17 cellular contexts compared by ENCODE assay signal in the genomic region with DNA sequence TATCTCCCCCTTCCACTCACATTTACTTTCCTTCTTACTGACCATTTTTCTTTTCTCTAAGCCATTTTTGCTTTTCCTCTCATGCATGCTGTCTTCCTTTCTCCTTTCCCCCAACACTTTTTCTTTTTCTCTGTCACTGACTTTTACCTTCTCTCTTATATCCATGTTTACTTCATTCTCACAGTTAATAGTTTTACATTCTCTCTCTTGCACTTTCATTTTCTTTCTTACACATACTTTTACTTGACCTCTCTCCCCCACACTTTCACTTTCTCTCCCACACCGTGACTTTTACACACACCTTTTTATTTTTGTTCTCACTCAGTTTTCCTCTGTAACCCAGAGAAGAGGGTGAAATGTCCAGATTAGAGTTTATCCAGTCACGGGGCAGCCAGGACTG.
DNase-seq lines count a peak whose midpoint lies in the region; ATAC-seq and TF ChIP-seq lines count a peak whose summit lies in the region.
"Had no signal": no experiment of that assay in that cellular context is flagged by ENCODE, and none has a peak within 500 bp of the region (broad histone marks: within the 10 kb centered on the region; RNA-seq: fewer than 3 reads in every experiment).

No MANE protein-coding gene starts in this region.

- TF ChIP-seq CTCF in GM10266 (IDR thresholded peaks at IDR 0.05; ENCODE audit: control insufficient read depth, insufficient read depth, low read depth, missing control alignments) (no peak), activated B cell treated with CpG ODN at 0.5 μM for 24 hours (IDR thresholded peaks at IDR 0.05) (no peak), lower lobe of right lung (IDR thresholded peaks at IDR 0.05) (no peak)

- peaks cover 0 to 5% (median 0%) of the 10 kb centered on the region in 10 experiments; a peak in 1 of 20 replicates for H3K4me1 ChIP-seq in BLaER1 treated with 17β-estradiol and CSF1 and Interleukin-3, amounts not matched to agents 10 nM and 100 nM
- H3K4me1 ChIP-seq in lower lobe of right lung, result no peaks in the 10 kb centered on the region
- H3K4me1 ChIP-seq: BLaER1 had no signal

- no peak overlapping the region for H3K4me3 ChIP-seq in BLaER1 treated with 17β-estradiol and CSF1 and Interleukin-3, amounts not matched to agents 10 nM and 100 nM
- H3K4me3 ChIP-seq in lower lobe of right lung, result no peak overlapping the region
- H3K4me3 ChIP-seq: BLaER1 had no signal

- H3K27me3 Mint-ChIP-seq in activated B cell treated with CpG ODN at 0.5 μM for 24 hours, result no peaks in the 10 kb centered on the region

- no peak overlapping the region for H3K27ac ChIP-seq in BLaER1 treated with 17β-estradiol and CSF1 and Interleukin-3, amounts not matched to agents 10 nM and 100 nM
- H3K27ac ChIP-seq in lower lobe of right lung, result no peak overlapping the region
- H3K27ac ChIP-seq: BLaER1, HL-60 had no signal

- peaks cover 6% of the 10 kb centered on the region for H3K4me1 Mint-ChIP-seq in activated B cell treated with CpG ODN at 0.5 μM for 24 hours

- CTCF ChIA-PET in activated B cell treated with CpG ODN at 0.5 μM for 24 hours (lab: Charles Lee), result no interaction called here

- H3K4me2 ChIP-seq in BLaER1 treated with 17β-estradiol and CSF1 and Interleukin-3, amounts not matched to agents 10 nM and 100 nM, result peak overlapping the region in 9 of 11 experiments; percentile 0 to 44 (median 18); a peak in 9 of 22 replicates
- H3K4me2 ChIP-seq: BLaER1 had no signal

- no peaks in the 10 kb centered on the region for H3K9me3 ChIP-seq in BLaER1 treated with 17β-estradiol and CSF1 and Interleukin-3, amounts not matched to agents 10 nM and 100 nM (replicated peaks in 1 of 11)
- H3K9me3 ChIP-seq in lower lobe of right lung, result no peaks in the 10 kb centered on the region
- H3K9me3 ChIP-seq: BLaER1 had no signal

- peak; percentile 61 for ATAC-seq in HG02759 (IDR thresholded peaks at IDR 0.05; ENCODE audit: unreplicated experiment)
- ATAC-seq in activated B cell treated with CpG ODN at 0.5 μM for 24 hours (ENCODE audit: low read depth), result no peak
- ATAC-seq in lower lobe of right lung, result no peak
- ATAC-seq: SK-N-SH treated with all-trans-retinoic acid at 6 μM for 48 hours had no signal

- H3K27me3 ChIP-seq in BLaER1 treated with 17β-estradiol and CSF1 and Interleukin-3, amounts not matched to agents 10 nM and 100 nM, result no peaks in the 10 kb centered on the region
- peaks cover under 1% of the 10 kb centered on the region for H3K27me3 ChIP-seq in lower lobe of right lung (ENCODE audit: low read depth)
- H3K27me3 ChIP-seq: BLaER1 had no signal

- no peaks in the 10 kb centered on the region for H3K36me3 Mint-ChIP-seq in activated B cell treated with CpG ODN at 0.5 μM for 24 hours (ENCODE audit: low read depth)

- H3K27ac Mint-ChIP-seq in activated B cell treated with CpG ODN at 0.5 μM for 24 hours, result no peak overlapping the region

- H3K36me3 ChIP-seq in BLaER1 treated with 17β-estradiol and CSF1 and Interleukin-3, amounts not matched to agents 10 nM and 100 nM, result no peaks in the 10 kb centered on the region
- no peaks in the 10 kb centered on the region for H3K36me3 ChIP-seq in lower lobe of right lung
- H3K36me3 ChIP-seq: BLaER1 had no signal

- H3K9ac ChIP-seq in BLaER1 treated with 17β-estradiol and CSF1 and Interleukin-3, amounts not matched to agents 10 nM and 100 nM, result no peak overlapping the region
- H3K9ac ChIP-seq: BLaER1 had no signal

- H4K20me1 ChIP-seq in BLaER1 treated with 17β-estradiol and CSF1 and Interleukin-3, amounts not matched to agents 10 nM and 100 nM, result no peaks in the 10 kb centered on the region
- H4K20me1 ChIP-seq: BLaER1 had no signal

- DNase-seq in GM10266 (ENCODE audit: extremely low spot score), result peak; percentile 18
- no peak for DNase-seq in activated B cell treated with CpG ODN at 0.5 μM for 24 hours
- no peak for DNase-seq in NCI-H2107 treated with DMSO at 0.1 percent for 48 hours (lab: John Stamatoyannopoulos, UW; ENCODE audit: unreplicated experiment)
- DNase-seq in lower lobe of right lung, result no peak
- DNase-seq in NCI-H1930 (lab: John Stamatoyannopoulos, UW), result no peak
- DNase-seq: DMS153, KG1, NCI-H1092 treated with DMSO at 0.1 percent for 48 hours, NCI-H1694, NCI-H446 treated with DMSO at 0.1 percent for 48 hours, NCI-H82, SHP77 had no signal

- intact Hi-C loops in activated B cell treated with CpG ODN at 0.5 μM for 24 hours (cut with micrococcal nuclease), result no loop called here
- intact Hi-C loops in lower lobe of right lung (cut with DNase I), result no loop called here

- H3K9me3 Mint-ChIP-seq in activated B cell treated with CpG ODN at 0.5 μM for 24 hours, result no peaks in the 10 kb centered on the region

- POLR2A ChIA-PET in activated B cell treated with CpG ODN at 0.5 μM for 24 hours (lab: Charles Lee), result no interaction called here

- H3K4me3 Mint-ChIP-seq in activated B cell treated with CpG ODN at 0.5 μM for 24 hours, result peak overlapping the region; percentile 8
